1 cellular context compared by ENCODE assay signal in genomic region chr4:69467797-69468196, GRCh38.
TF ChIP-seq lines count a peak whose summit lies in the region.

No MANE protein-coding gene starts in this region.

TF ChIP-seq in WTC11, 78 proteins besides CTCF, POLR2A, EP300 and RAD21 (continued from another document):
- TF ChIP-seq, protein P1, sequence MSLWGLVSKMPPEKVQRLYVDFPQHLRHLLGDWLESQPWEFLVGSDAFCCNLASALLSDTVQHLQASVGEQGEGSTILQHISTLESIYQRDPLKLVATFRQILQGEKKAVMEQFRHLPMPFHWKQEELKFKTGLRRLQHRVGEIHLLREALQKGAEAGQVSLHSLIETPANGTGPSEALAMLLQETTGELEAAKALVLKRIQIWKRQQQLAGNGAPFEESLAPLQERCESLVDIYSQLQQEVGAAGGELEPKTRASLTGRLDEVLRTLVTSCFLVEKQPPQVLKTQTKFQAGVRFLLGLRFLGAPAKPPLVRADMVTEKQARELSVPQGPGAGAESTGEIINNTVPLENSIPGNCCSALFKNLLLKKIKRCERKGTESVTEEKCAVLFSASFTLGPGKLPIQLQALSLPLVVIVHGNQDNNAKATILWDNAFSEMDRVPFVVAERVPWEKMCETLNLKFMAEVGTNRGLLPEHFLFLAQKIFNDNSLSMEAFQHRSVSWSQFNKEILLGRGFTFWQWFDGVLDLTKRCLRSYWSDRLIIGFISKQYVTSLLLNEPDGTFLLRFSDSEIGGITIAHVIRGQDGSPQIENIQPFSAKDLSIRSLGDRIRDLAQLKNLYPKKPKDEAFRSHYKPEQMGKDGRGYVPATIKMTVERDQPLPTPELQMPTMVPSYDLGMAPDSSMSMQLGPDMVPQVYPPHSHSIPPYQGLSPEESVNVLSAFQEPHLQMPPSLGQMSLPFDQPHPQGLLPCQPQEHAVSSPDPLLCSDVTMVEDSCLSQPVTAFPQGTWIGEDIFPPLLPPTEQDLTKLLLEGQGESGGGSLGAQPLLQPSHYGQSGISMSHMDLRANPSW (CRISPR knock-in tag; conservative IDR thresholded peaks at IDR 0.05; ENCODE audit: low read depth) = no peak
- no peak for TF ChIP-seq ZNF317 (CRISPR knock-in tag; IDR thresholded peaks at IDR 0.05; ENCODE audit: borderline replicate concordance, low read depth)
- TF ChIP-seq, protein P2, sequence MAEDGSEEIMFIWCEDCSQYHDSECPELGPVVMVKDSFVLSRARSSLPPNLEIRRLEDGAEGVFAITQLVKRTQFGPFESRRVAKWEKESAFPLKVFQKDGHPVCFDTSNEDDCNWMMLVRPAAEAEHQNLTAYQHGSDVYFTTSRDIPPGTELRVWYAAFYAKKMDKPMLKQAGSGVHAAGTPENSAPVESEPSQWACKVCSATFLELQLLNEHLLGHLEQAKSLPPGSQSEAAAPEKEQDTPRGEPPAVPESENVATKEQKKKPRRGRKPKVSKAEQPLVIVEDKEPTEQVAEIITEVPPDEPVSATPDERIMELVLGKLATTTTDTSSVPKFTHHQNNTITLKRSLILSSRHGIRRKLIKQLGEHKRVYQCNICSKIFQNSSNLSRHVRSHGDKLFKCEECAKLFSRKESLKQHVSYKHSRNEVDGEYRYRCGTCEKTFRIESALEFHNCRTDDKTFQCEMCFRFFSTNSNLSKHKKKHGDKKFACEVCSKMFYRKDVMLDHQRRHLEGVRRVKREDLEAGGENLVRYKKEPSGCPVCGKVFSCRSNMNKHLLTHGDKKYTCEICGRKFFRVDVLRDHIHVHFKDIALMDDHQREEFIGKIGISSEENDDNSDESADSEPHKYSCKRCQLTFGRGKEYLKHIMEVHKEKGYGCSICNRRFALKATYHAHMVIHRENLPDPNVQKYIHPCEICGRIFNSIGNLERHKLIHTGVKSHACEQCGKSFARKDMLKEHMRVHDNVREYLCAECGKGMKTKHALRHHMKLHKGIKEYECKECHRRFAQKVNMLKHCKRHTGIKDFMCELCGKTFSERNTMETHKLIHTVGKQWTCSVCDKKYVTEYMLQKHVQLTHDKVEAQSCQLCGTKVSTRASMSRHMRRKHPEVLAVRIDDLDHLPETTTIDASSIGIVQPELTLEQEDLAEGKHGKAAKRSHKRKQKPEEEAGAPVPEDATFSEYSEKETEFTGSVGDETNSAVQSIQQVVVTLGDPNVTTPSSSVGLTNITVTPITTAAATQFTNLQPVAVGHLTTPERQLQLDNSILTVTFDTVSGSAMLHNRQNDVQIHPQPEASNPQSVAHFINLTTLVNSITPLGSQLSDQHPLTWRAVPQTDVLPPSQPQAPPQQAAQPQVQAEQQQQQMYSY (CRISPR knock-in tag; IDR thresholded peaks at IDR 0.05) = peak; percentile 25; the same call in 1 of the 2 replicates
- TF ChIP-seq MAX (CRISPR knock-in tag; IDR thresholded peaks at IDR 0.05) = peak; percentile 64; the same call in 1 of the 2 replicates
- TF ChIP-seq SP1 (CRISPR knock-in tag; conservative IDR thresholded peaks at IDR 0.05) = no peak
- no peak for TF ChIP-seq ZNF219 (CRISPR knock-in tag; IDR thresholded peaks at IDR 0.05; ENCODE audit: borderline replicate concordance)
- no peak for TF ChIP-seq PRRX2 (CRISPR knock-in tag; IDR thresholded peaks at IDR 0.05)
- no peak for TF ChIP-seq ZNF281 (CRISPR knock-in tag; IDR thresholded peaks at IDR 0.05)
- TF ChIP-seq GABPB1 (CRISPR knock-in tag; IDR thresholded peaks at IDR 0.05) = no peak
- no peak for TF ChIP-seq NR1H2 (CRISPR knock-in tag; IDR thresholded peaks at IDR 0.05)
- TF ChIP-seq ZNF512 (CRISPR knock-in tag; IDR thresholded peaks at IDR 0.05; ENCODE audit: borderline replicate concordance) = no peak
- peak; percentile 59; the same call in 1 of the 2 replicates for TF ChIP-seq FOXP4 (CRISPR knock-in tag; IDR thresholded peaks at IDR 0.05)
- no peak for TF ChIP-seq ATF3 (CRISPR knock-in tag; conservative IDR thresholded peaks at IDR 0.05)
- no peak for TF ChIP-seq GRHL2 (CRISPR knock-in tag; IDR thresholded peaks at IDR 0.05; ENCODE audit: insufficient replicate concordance, severe bottlenecking)
- no peak for TF ChIP-seq ZNF416 (CRISPR knock-in tag; IDR thresholded peaks at IDR 0.05)
- TF ChIP-seq ATF1 (CRISPR knock-in tag; IDR thresholded peaks at IDR 0.05) = no peak
- TF ChIP-seq ZNF121 (CRISPR knock-in tag; IDR thresholded peaks at IDR 0.05) = no peak
- no peak for TF ChIP-seq IRF2 (CRISPR knock-in tag; IDR thresholded peaks at IDR 0.05; ENCODE audit: borderline replicate concordance, low read depth)
TF ChIP-seq in WTC11: peak in this region for 7.
